ENCODE assay signal across 17 cellular contexts in the genomic region with DNA sequence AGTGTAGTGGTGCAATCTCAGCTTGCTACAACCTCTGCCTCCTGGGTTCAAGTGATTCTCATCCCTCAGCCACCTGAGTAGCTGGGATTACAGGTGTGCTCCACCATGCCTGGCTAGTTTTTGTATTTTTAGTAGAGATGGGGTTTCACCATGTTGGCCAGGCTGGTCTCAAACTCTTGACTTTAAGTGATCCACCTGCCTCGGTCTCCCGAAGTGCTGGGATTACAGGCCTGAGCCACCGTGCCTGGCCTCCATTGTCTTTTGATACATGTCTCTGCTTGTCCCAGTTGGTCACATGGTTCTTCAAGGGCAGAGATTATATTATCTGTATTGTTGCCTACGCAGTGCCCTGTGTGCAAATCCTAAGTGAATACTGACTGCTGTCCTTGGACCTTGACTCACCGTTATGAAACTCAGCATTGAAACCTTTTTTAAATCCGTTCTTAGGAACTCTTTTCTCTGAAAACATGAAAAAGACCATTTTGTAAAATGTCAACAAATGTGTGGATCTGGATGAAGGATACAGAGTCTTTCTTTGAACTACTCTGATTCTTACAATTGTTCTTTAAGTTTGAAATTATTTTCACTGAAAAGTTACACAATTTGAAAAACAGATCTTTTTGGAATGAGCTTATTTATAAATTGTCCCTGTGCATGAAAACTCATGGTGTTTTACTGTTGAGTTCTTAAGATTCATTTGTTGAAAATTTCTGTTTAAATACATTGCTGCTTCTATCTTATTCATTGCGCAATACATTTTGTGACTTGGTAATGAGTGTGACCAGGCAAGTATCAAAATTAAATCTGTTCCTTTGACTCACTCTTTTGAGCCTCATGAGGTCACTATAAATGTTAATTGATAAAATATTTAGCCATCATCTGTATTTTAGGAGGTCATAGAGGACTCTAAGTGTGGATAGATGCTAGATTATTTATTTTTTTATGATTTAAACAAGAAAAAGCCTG.
DNase-seq lines count a peak whose midpoint lies in the region; ATAC-seq, FAIRE-seq and TF ChIP-seq lines count a peak whose summit lies in the region.
"Had no signal": no experiment of that assay in that cellular context is flagged by ENCODE, and none has a peak within 500 bp of the region (broad histone marks: within the 10 kb centered on the region; RNA-seq: fewer than 3 reads in every experiment).

No MANE protein-coding gene starts in this region.

- H3K27me3 ChIP-seq in bronchial epithelial cell (ENCODE audit: control insufficient read depth, insufficient read depth, low read length) (no peaks in the 10 kb centered on the region), mesenchymal stem cell (ENCODE audit: control insufficient read depth in 1 of 2, insufficient read depth in 1 of 2, low read length in 2 of 2) (no peaks in the 10 kb centered on the region), brain microvascular endothelial cell (replicated peaks) (no peaks in the 10 kb centered on the region)
- H3K27me3 ChIP-seq: colonic mucosa, sigmoid colon had no signal

- peaks cover 6% of the 10 kb centered on the region for H3K79me1 ChIP-seq in mesenchymal stem cell (replicated peaks; ENCODE audit: low read length, poor library complexity, severe bottlenecking)

- no peak for FAIRE-seq in bronchial epithelial cell (lab: Jason Lieb, UNC)
- FAIRE-seq: GM12878 had no signal

- H3K14ac ChIP-seq in mesenchymal stem cell (ENCODE audit: low read length in 2 of 2) = no peak overlapping the region

- TF ChIP-seq CTCF in bronchial epithelial cell (IDR thresholded peaks at IDR 0.05; ENCODE audit: insufficient read depth, low read length, severe bottlenecking) (no peak), brain microvascular endothelial cell (IDR thresholded peaks at IDR 0.05; ENCODE audit: low read depth, low read length, missing control alignments) (no peak)

- ATAC-seq in GM21786 (IDR thresholded peaks at IDR 0.05; ENCODE audit: unreplicated experiment) = no peak
- ATAC-seq: activated T-cell treated with anti-CD3 and anti-CD28 coated beads, Interleukin-2, amount 50 U/mL, for 72 hours; GM12878 had no signal

- no peak overlapping the region for H3K4ac ChIP-seq in mesenchymal stem cell (ENCODE audit: low read depth in 1 of 2, low read length in 2 of 2)

- H3K4me3 ChIP-seq in bronchial epithelial cell (ENCODE audit: low read depth, low read length) = no peak overlapping the region
- no peak overlapping the region for H3K4me3 ChIP-seq in mesenchymal stem cell (ENCODE audit: insufficient read depth in 1 of 2, low read depth in 1 of 2, low read length in 2 of 2)
- no peak overlapping the region for H3K4me3 ChIP-seq in brain microvascular endothelial cell (ENCODE audit: low read depth, low read length)
- H3K4me3 ChIP-seq: colonic mucosa, GM12878, sigmoid colon had no signal

- H4K91ac ChIP-seq in mesenchymal stem cell (ENCODE audit: low read length) = no peak overlapping the region

- no peak overlapping the region for H3K4me2 ChIP-seq in mesenchymal stem cell (ENCODE audit: low read length, poor library complexity, severe bottlenecking)

- no peak overlapping the region for H3K23ac ChIP-seq in mesenchymal stem cell (ENCODE audit: low read length in 2 of 2)

- H2AFZ ChIP-seq in mesenchymal stem cell (ENCODE audit: low read depth, low read length) = no peak overlapping the region

- no peak overlapping the region for H3K18ac ChIP-seq in mesenchymal stem cell (ENCODE audit: low read depth in 1 of 2, low read length in 2 of 2)

- in situ Hi-C loops in brain microvascular endothelial cell (cut with HindIII; ENCODE audit: low pct_ligation_motif_present, low sequenced_read_pairs) = no loop called here

- no peak overlapping the region for H2BK15ac ChIP-seq in mesenchymal stem cell (ENCODE audit: low read depth, poor library complexity, severe bottlenecking)

- WGBS in mesenchymal stem cell = over 99% methylated on average over 5 of the region's 7 CpGs

- DNase-seq in EH (ENCODE audit: low read depth) = peak; percentile 69
- DNase-seq in LHCN-M2 (ENCODE audit: low read depth) = peak; percentile 32
- DNase-seq in bronchial epithelial cell (ENCODE audit: low read depth) = peak; percentile 64
- DNase-seq in mesenchymal stem cell = no peak
- no peak for DNase-seq in brain microvascular endothelial cell
- no peak for DNase-seq in stimulated activated CD4-positive, alpha-beta T cell treated with anti-CD3 and anti-CD28 coated beads, Interleukin-2, amount 100 ng/mL, for 48 hours
- DNase-seq: activated CD4-positive, alpha-beta T cell treated with anti-CD3 and anti-CD28 coated beads, Interleukin-2, amount 10 ng/mL, durations not matched to agents 24 days and 14 days; activated T-cell treated with anti-CD3 and anti-CD28 coated beads, Interleukin-2, amount 50 U/mL, for 72 hours; C1 segment of cervical spinal cord; colonic mucosa; NCI-H226; occipital lobe; SHP77; sigmoid colon; stimulated activated CD8-positive, alpha-beta memory T cell treated with anti-CD3 and anti-CD28 coated beads, Interleukin-4, amount 100 ng/mL, for 48 hours had no signal

- no peaks in the 10 kb centered on the region for H3K9me3 ChIP-seq in mesenchymal stem cell (ENCODE audit: control insufficient read depth, low read length)
- H3K9me3 ChIP-seq: colonic mucosa, sigmoid colon had no signal

- H3K4me1 ChIP-seq in mesenchymal stem cell (ENCODE audit: control insufficient read depth, insufficient read depth, low read depth, low read length) = peaks cover 2% of the 10 kb centered on the region
- H3K4me1 ChIP-seq: colonic mucosa had no signal

- no peak overlapping the region for H2AK5ac ChIP-seq in mesenchymal stem cell (ENCODE audit: low read length, severe bottlenecking)

- no peak overlapping the region for H2BK12ac ChIP-seq in mesenchymal stem cell (ENCODE audit: low read length in 2 of 2)

- peak overlapping the region; percentile 34 for H3K9ac ChIP-seq in mesenchymal stem cell (ENCODE audit: low read length)

- no peak overlapping the region for H3K27ac ChIP-seq in mesenchymal stem cell (ENCODE audit: low read length, poor library complexity, severe bottlenecking)
- no peak overlapping the region for H3K27ac ChIP-seq in brain microvascular endothelial cell
- H3K27ac ChIP-seq: colonic mucosa, sigmoid colon had no signal

- H4K8ac ChIP-seq in mesenchymal stem cell (ENCODE audit: low read length) = no peak overlapping the region

- no peak overlapping the region for H2BK5ac ChIP-seq in mesenchymal stem cell (ENCODE audit: low read depth, low read length, poor library complexity, severe bottlenecking)

- H3K36me3 ChIP-seq in bronchial epithelial cell (ENCODE audit: control insufficient read depth, insufficient read depth, low read length) = no peaks in the 10 kb centered on the region
- peaks cover 12 to 15% of the 10 kb centered on the region in 2 experiments for H3K36me3 ChIP-seq in mesenchymal stem cell (ENCODE audit: control insufficient read depth in 1 of 2, insufficient read depth in 2 of 2, low read depth in 1 of 2, low read length in 2 of 2)
- peaks cover 11% of the 10 kb centered on the region for H3K36me3 ChIP-seq in brain microvascular endothelial cell (replicated peaks)
- H3K36me3 ChIP-seq: colonic mucosa, sigmoid colon had no signal

- H2BK120ac ChIP-seq in mesenchymal stem cell (ENCODE audit: low read depth, low read length) = no peak overlapping the region

Comparison
In these comparisons a context has a peak if more than half of its experiments do, and no peak if none do; other contexts are left out.
1. DNase-seq: peak in EH (single experiment), LHCN-M2 (single experiment) and bronchial epithelial cell (single experiment); none in mesenchymal stem cell (single experiment), brain microvascular endothelial cell (single experiment) and stimulated activated CD4-positive, alpha-beta T cell treated with anti-CD3 and anti-CD28 coated beads, Interleukin-2, amount 100 ng/mL, for 48 hours (0 of 2).